In the genomic region with DNA sequence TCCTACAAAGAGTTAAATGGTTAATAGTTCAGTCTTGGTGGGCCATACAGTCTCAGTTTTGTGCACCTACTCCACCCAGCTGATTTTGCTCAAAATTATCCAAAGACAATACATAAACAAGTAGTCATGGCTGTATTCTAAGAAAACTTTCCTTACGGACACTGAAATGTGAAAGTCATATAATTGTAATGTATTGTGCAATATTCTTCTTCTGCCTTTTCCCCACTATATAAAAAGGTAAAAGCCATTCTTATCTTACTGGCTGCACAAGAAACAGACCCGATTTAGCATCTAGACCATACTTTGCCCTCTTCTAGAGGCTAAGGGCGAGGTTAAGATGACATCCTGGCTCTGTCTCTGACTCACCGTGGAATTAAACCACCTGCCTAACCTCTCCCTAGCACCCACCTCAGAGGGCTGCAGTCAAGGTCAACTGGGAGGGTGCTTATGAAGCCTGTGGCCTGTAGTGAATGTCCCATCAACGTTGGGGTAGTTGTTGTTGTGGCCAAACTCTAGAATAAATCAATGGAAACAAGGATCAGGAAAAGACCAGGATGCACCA, we compare ENCODE assay signal across 19 cellular contexts.
A peak's percentile ranks its signal among the peaks of the same experiment; 100 is the strongest.
DNase-seq lines count a peak whose midpoint lies in the region; ATAC-seq, FAIRE-seq and TF ChIP-seq lines count a peak whose summit lies in the region.
"Had no signal": no experiment of that assay in that cellular context is flagged by ENCODE, and none has a peak within 500 bp of the region (broad histone marks: within the 10 kb centered on the region; RNA-seq: fewer than 3 reads in every experiment).

No MANE protein-coding gene starts in this region.

- H3K4me3 ChIP-seq in HepG2 (replicated peaks in 1 of 3; ENCODE audit: insufficient read depth in 1 of 3, low read depth in 2 of 3, low read length in 3 of 3): no peak overlapping the region
- H3K4me3 ChIP-seq in right lobe of liver: no peak overlapping the region
- H3K4me3 ChIP-seq in endodermal cell (ENCODE audit: low read length): no peak overlapping the region
- H3K4me3 ChIP-seq in mucosa of rectum (ENCODE audit: low read length in 2 of 2): no peak overlapping the region
- H3K4me3 ChIP-seq: BLaER1, GM23338 had no signal

- H3K79me2 ChIP-seq in HepG2 (ENCODE audit: insufficient read depth, low read length): no peaks in the 10 kb centered on the region

- TF ChIP-seq CTCF in HepG2 (CRISPR knock-in tag; IDR thresholded peaks at IDR 0.05) (no peak), right lobe of liver (IDR thresholded peaks at IDR 0.05) (no peak), endodermal cell (conservative IDR thresholded peaks at IDR 0.05) (no peak), GM13977 (IDR thresholded peaks at IDR 0.05; ENCODE audit: extremely low read depth, insufficient read depth, missing control alignments) (no peak)

- in situ Hi-C loops in HepG2 (cut with HindIII; ENCODE audit: extremely low pct_ligation_motif_present, low pct_unique_long_range_greater_than_20kb): no loop called here
- in situ Hi-C loops in GM13977 (cut with MboI; ENCODE audit: low pct_unique_long_range_greater_than_20kb, low sequenced_read_pairs, unreplicated experiment): no loop called here

- H3K9me3 ChIP-seq in HepG2 (ENCODE audit: low read length) (no peaks in the 10 kb centered on the region), right lobe of liver (no peaks in the 10 kb centered on the region), endodermal cell (ENCODE audit: control insufficient read depth, low read length) (no peaks in the 10 kb centered on the region), mucosa of rectum (ENCODE audit: control insufficient read depth in 2 of 2, low read length in 2 of 2) (no peaks in the 10 kb centered on the region)
- H3K9me3 ChIP-seq: BLaER1 had no signal

- 10% methylated on average over 5 of the region's 5 CpGs for WGBS in HepG2 (ENCODE audit: low lambda C conversion rate)
- WGBS in right lobe of liver (ENCODE audit: insufficient coverage, low coverage, low lambda C conversion rate, missing lambda C conversion rate): 40% methylated on average over 4 of the region's 5 CpGs
- WGBS in endodermal cell (ENCODE audit: insufficient coverage in 1 of 2, insufficient read length in 1 of 2), 2 experiments: 85 to 100% methylated on average over 1 to 4 of the region's 5 CpGs

- H3K4me2 ChIP-seq in HepG2 (ENCODE audit: low read depth, low read length): no peak overlapping the region
- H3K4me2 ChIP-seq: BLaER1, GM23338 had no signal

- no peak for TF ChIP-seq RAD21 in HepG2 (CRISPR knock-in tag; IDR thresholded peaks at IDR 0.05)

- H3K4me3 Mint-ChIP-seq in endodermal cell: no peak overlapping the region
- H3K4me3 Mint-ChIP-seq in activated CD8-positive, alpha-beta memory T cell treated with anti-CD3 and anti-CD28 coated beads, Interleukin-2, amount 10 ng/mL, durations not matched to agents 7 days and 5 days: no peak overlapping the region
- H3K4me3 Mint-ChIP-seq: CD8-positive, alpha-beta memory T cell; GM23338; H9 had no signal

- intact Hi-C loops in HepG2 (cut with micrococcal nuclease; ENCODE audit: unreplicated experiment): no loop called here
- intact Hi-C loops in right lobe of liver (cut with DNase I): no loop called here

- H3K27me3 Mint-ChIP-seq in endodermal cell (ENCODE audit: insufficient read depth): no peaks in the 10 kb centered on the region
- no peaks in the 10 kb centered on the region for H3K27me3 Mint-ChIP-seq in activated CD8-positive, alpha-beta memory T cell treated with anti-CD3 and anti-CD28 coated beads, Interleukin-2, amount 10 ng/mL, durations not matched to agents 7 days and 5 days

- H3K4me1 Mint-ChIP-seq in endodermal cell: peaks cover 34% of the 10 kb centered on the region
- H3K4me1 Mint-ChIP-seq in activated CD8-positive, alpha-beta memory T cell treated with anti-CD3 and anti-CD28 coated beads, Interleukin-2, amount 10 ng/mL, durations not matched to agents 7 days and 5 days: no peaks in the 10 kb centered on the region
- H3K4me1 Mint-ChIP-seq: CD8-positive, alpha-beta memory T cell had no signal

- no peaks in the 10 kb centered on the region for H4K20me1 ChIP-seq in HepG2 (ENCODE audit: insufficient read depth, low read length)
- H4K20me1 ChIP-seq: BLaER1 had no signal

- no peak for DNase-seq in HepG2 (ENCODE audit: low spot score)
- no peak for DNase-seq in right lobe of liver
- DNase-seq in endodermal cell: no peak
- DNase-seq in GM13977 (ENCODE audit: low spot score): no peak
- DNase-seq in RKO (ENCODE audit: low spot score): no peak
- DNase-seq in activated CD8-positive, alpha-beta memory T cell treated with anti-CD3 and anti-CD28 coated beads, Interleukin-2, amount 10 ng/mL, durations not matched to agents 7 days and 5 days: no peak
- DNase-seq: 8988T; AML-193; Calu3; CD8-positive, alpha-beta memory T cell; DMS 273 treated with DMSO at 0.1 percent for 48 hours; DMS79 treated with DMSO at 0.1 percent for 48 hours; EL; H9 had no signal

- H3K4me1 ChIP-seq in HepG2 (ENCODE audit: insufficient read depth, low read length) (0 out of 2 replicates have a peak, but pooled peaks cover 5% of the 10 kb centered on the region), right lobe of liver (no peaks in the 10 kb centered on the region), endodermal cell (ENCODE audit: control insufficient read depth, insufficient read depth, low read length) (peaks cover 10% of the 10 kb centered on the region), mucosa of rectum (ENCODE audit: control insufficient read depth in 2 of 2, insufficient read depth in 2 of 2, low read length in 2 of 2) (peaks cover 22 to 50% of the 10 kb centered on the region in 2 donors)
- H3K4me1 ChIP-seq: BLaER1 had no signal

- CTCF ChIA-PET in HepG2 (lab: Yijun Ruan, JAX; ENCODE audit: low intra/inter-chr PET ratio, low total read pairs): no interaction called here
- CTCF ChIA-PET in activated CD8-positive, alpha-beta memory T cell treated with anti-CD3 and anti-CD28 coated beads, Interleukin-2, amount 10 ng/mL, durations not matched to agents 7 days and 5 days (lab: Charles Lee): no interaction called here

- peak overlapping the region; percentile 20 for H3K27ac Mint-ChIP-seq in endodermal cell
- no peak overlapping the region for H3K27ac Mint-ChIP-seq in activated CD8-positive, alpha-beta memory T cell treated with anti-CD3 and anti-CD28 coated beads, Interleukin-2, amount 10 ng/mL, durations not matched to agents 7 days and 5 days
- H3K27ac Mint-ChIP-seq: CD8-positive, alpha-beta memory T cell; GM23338 had no signal

- TF ChIP-seq EP300 in HepG2 (IDR thresholded peaks at IDR 0.05; ENCODE audit: low read depth in 2 of 2, low read length in 2 of 2): no peak
- no peak for TF ChIP-seq EP300 in HepG2 (CRISPR knock-in tag; IDR thresholded peaks at IDR 0.05; ENCODE audit: borderline replicate concordance)

- H3K27me3 ChIP-seq in HepG2 (ENCODE audit: control insufficient read depth in 1 of 2, insufficient read depth in 2 of 2, low read length in 2 of 2) (peaks cover 0 to 27% of the 10 kb centered on the region in 2 experiments; a peak in 3 of 5 replicates), right lobe of liver (no peaks in the 10 kb centered on the region), endodermal cell (ENCODE audit: control insufficient read depth, insufficient read depth, low read length, poor library complexity, severe bottlenecking) (no peaks in the 10 kb centered on the region), mucosa of rectum (ENCODE audit: control insufficient read depth in 2 of 2, insufficient read depth in 2 of 2, low read length in 2 of 2) (no peaks in the 10 kb centered on the region)
- H3K27me3 ChIP-seq: BLaER1 had no signal

- H2AFZ ChIP-seq in HepG2 (ENCODE audit: low read length): no peak overlapping the region
- H2AFZ ChIP-seq: GM23338 had no signal

- no peaks in the 10 kb centered on the region for H3K9me3 Mint-ChIP-seq in endodermal cell
- peaks cover 2% of the 10 kb centered on the region for H3K9me3 Mint-ChIP-seq in activated CD8-positive, alpha-beta memory T cell treated with anti-CD3 and anti-CD28 coated beads, Interleukin-2, amount 10 ng/mL, durations not matched to agents 7 days and 5 days (ENCODE audit: low read depth)
- H3K9me3 Mint-ChIP-seq: H9 had no signal

- H3K9ac ChIP-seq in HepG2 (ENCODE audit: insufficient read depth, low read depth, low read length) (no peak overlapping the region), endodermal cell (ENCODE audit: extremely low read depth, low read length, poor library complexity, severe bottlenecking) (no peak overlapping the region), mucosa of rectum (ENCODE audit: low read depth in 1 of 2, low read length in 2 of 2) (no peak overlapping the region)
- H3K9ac ChIP-seq: BLaER1 had no signal

- POLR2A ChIA-PET in HepG2 (lab: Yijun Ruan, JAX): no interaction called here

- no TSS peak for BruUV-seq in HepG2 (replicated peaks; lab: Mats Ljungman, UMichigan)

- no peak for TF ChIP-seq POLR2A in HepG2 (IDR thresholded peaks at IDR 0.05; ENCODE audit: insufficient read depth in 1 of 2, low read depth in 2 of 2, low read length in 2 of 2)
- TF ChIP-seq POLR2A in right lobe of liver (IDR thresholded peaks at IDR 0.05): no peak

- H3K36me3 Mint-ChIP-seq in endodermal cell (ENCODE audit: low read depth): no peaks in the 10 kb centered on the region
- H3K36me3 Mint-ChIP-seq in activated CD8-positive, alpha-beta memory T cell treated with anti-CD3 and anti-CD28 coated beads, Interleukin-2, amount 10 ng/mL, durations not matched to agents 7 days and 5 days: no peaks in the 10 kb centered on the region
- H3K36me3 Mint-ChIP-seq: CD8-positive, alpha-beta memory T cell had no signal

- H3K36me3 ChIP-seq in HepG2 (replicated peaks in 1 of 2; ENCODE audit: control insufficient read depth in 1 of 2, insufficient read depth in 2 of 2, low read length in 2 of 2) (no peaks in the 10 kb centered on the region), right lobe of liver (no peaks in the 10 kb centered on the region), endodermal cell (ENCODE audit: control insufficient read depth, insufficient read depth, low read length) (no peaks in the 10 kb centered on the region), mucosa of rectum (ENCODE audit: control insufficient read depth in 2 of 2, insufficient read depth in 2 of 2, low read length in 2 of 2) (no peaks in the 10 kb centered on the region)
- H3K36me3 ChIP-seq: BLaER1 had no signal

- ATAC-seq in HepG2 (no peak), right lobe of liver (no peak)
- ATAC-seq in activated CD8-positive, alpha-beta memory T cell treated with anti-CD3 and anti-CD28 coated beads, Interleukin-2, amount 10 ng/mL, durations not matched to agents 7 days and 5 days: no peak
- ATAC-seq: GM23338 had no signal

- no peak for FAIRE-seq in HepG2 (lab: Jason Lieb, UNC)
- FAIRE-seq: G401.6, GM12891 had no signal

- H3K27ac ChIP-seq in HepG2 (ENCODE audit: extremely low read length, insufficient read depth, low read length) (no peak overlapping the region), right lobe of liver (no peak overlapping the region), endodermal cell (ENCODE audit: low read depth, low read length) (no peak overlapping the region), mucosa of rectum (ENCODE audit: low read depth in 2 of 2, low read length in 2 of 2) (peak overlapping the region; percentile 82 to 88)
- H3K27ac ChIP-seq: BLaER1 had no signal

TF ChIP-seq in HepG2, 621 proteins besides CTCF, POLR2A, EP300 and RAD21:
- TF ChIP-seq CEBPB (IDR thresholded peaks at IDR 0.05; ENCODE audit: borderline replicate concordance, low read depth, low read length) (peak; percentile 78), SMAD1 (CRISPR knock-in tag; IDR thresholded peaks at IDR 0.05; ENCODE audit: borderline replicate concordance, low read depth) (no peak)

Comparison
In these comparisons a context has a peak if more than half of its experiments do, and no peak if none do; other contexts are left out.
1. H3K27ac ChIP-seq: peak in mucosa of rectum (2 of 2); none in HepG2 (single experiment), right lobe of liver (0 of 3) and endodermal cell (single experiment).